ENCODE assay signal across 1 cellular context in the genomic region with DNA sequence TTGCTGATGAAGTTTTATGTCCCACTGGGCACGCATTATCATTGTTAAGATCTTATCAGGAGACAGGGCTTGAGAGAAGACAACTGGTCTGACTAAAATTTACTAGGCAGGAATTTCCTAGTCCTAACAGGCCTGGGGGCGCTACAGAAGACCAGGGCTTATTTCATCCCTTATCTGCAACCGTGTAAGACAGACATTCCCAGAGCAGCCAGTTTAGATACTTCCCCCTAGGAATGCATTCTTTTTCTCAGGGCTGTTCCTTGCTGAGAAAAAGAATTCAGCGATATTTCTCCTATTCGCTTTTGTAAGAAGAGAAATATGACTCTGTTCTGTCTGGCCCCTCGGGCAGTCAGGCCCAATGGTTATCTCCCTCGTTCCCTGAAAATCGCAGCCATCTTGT.
TF ChIP-seq lines count a peak whose summit lies in the region.

No MANE protein-coding gene starts in this region.

TF ChIP-seq in GM23338, 12 proteins besides CTCF, POLR2A, EP300 and RAD21 (continued from another document):
- TF ChIP-seq POLR2AphosphoS5 (IDR thresholded peaks at IDR 0.05; ENCODE audit: low read depth), result no peak
- no peak for TF ChIP-seq NANOG (IDR thresholded peaks at IDR 0.05; ENCODE audit: borderline replicate concordance)
- TF ChIP-seq ZNF114 (CRISPR knock-in tag; IDR thresholded peaks at IDR 0.05), result no peak
- TF ChIP-seq, protein P1, sequence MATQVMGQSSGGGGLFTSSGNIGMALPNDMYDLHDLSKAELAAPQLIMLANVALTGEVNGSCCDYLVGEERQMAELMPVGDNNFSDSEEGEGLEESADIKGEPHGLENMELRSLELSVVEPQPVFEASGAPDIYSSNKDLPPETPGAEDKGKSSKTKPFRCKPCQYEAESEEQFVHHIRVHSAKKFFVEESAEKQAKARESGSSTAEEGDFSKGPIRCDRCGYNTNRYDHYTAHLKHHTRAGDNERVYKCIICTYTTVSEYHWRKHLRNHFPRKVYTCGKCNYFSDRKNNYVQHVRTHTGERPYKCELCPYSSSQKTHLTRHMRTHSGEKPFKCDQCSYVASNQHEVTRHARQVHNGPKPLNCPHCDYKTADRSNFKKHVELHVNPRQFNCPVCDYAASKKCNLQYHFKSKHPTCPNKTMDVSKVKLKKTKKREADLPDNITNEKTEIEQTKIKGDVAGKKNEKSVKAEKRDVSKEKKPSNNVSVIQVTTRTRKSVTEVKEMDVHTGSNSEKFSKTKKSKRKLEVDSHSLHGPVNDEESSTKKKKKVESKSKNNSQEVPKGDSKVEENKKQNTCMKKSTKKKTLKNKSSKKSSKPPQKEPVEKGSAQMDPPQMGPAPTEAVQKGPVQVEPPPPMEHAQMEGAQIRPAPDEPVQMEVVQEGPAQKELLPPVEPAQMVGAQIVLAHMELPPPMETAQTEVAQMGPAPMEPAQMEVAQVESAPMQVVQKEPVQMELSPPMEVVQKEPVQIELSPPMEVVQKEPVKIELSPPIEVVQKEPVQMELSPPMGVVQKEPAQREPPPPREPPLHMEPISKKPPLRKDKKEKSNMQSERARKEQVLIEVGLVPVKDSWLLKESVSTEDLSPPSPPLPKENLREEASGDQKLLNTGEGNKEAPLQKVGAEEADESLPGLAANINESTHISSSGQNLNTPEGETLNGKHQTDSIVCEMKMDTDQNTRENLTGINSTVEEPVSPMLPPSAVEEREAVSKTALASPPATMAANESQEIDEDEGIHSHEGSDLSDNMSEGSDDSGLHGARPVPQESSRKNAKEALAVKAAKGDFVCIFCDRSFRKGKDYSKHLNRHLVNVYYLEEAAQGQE (IDR thresholded peaks at IDR 0.05; ENCODE audit: unreplicated experiment), result no peak
- no peak for TF ChIP-seq STAT1 (IDR thresholded peaks at IDR 0.05; ENCODE audit: unreplicated experiment)
- TF ChIP-seq CREB1 (CRISPR knock-in tag; IDR thresholded peaks at IDR 0.05; ENCODE audit: low read depth), result no peak
- TF ChIP-seq JUNB (IDR thresholded peaks at IDR 0.05; ENCODE audit: unreplicated experiment), result no peak
- no peak for TF ChIP-seq ZNF331 (CRISPR knock-in tag; IDR thresholded peaks at IDR 0.05; ENCODE audit: low read depth)
- TF ChIP-seq, protein P2, sequence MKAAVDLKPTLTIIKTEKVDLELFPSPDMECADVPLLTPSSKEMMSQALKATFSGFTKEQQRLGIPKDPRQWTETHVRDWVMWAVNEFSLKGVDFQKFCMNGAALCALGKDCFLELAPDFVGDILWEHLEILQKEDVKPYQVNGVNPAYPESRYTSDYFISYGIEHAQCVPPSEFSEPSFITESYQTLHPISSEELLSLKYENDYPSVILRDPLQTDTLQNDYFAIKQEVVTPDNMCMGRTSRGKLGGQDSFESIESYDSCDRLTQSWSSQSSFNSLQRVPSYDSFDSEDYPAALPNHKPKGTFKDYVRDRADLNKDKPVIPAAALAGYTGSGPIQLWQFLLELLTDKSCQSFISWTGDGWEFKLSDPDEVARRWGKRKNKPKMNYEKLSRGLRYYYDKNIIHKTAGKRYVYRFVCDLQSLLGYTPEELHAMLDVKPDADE (IDR thresholded peaks at IDR 0.05), result no peak
- TF ChIP-seq EZH2phosphoT487 (IDR thresholded peaks at IDR 0.05; ENCODE audit: unreplicated experiment), result no peak
- TF ChIP-seq EZH2 (IDR thresholded peaks at IDR 0.05; ENCODE audit: low read depth, unreplicated experiment), result no peak
